Comparison of ENCODE assay signal across 9 cellular contexts in genomic region chr15:50183112-50183794, GRCh38. TPM values are rescaled to one million over a fixed set of nuclear protein-coding genes. Genes with fewer than 3 reads are reported as not detected.
DNase-seq lines count a peak whose midpoint lies in the region; ATAC-seq and TF ChIP-seq lines count a peak whose summit lies in the region.
"Had no signal": no experiment of that assay in that cellular context is flagged by ENCODE, and none has a peak within 500 bp of the region (broad histone marks: within the 10 kb centered on the region; RNA-seq: fewer than 3 reads in every experiment).

No MANE protein-coding gene starts in this region.

- H3K27ac Mint-ChIP-seq in activated T-cell treated with anti-CD3 and anti-CD28 coated beads, Interleukin-2, amount 50 U/mL, for 72 hours: peak overlapping the region; percentile 70
- H3K27ac Mint-ChIP-seq in nephron progenitor cell: no peak overlapping the region

- no peak for TF ChIP-seq CTCF in GM13976 (IDR thresholded peaks at IDR 0.05; ENCODE audit: borderline replicate concordance, control extremely low read depth, extremely low read depth, insufficient read depth, missing control alignments)
- TF ChIP-seq CTCF in nephron progenitor cell (IDR thresholded peaks at IDR 0.05): no peak

- in situ Hi-C loops in GM13976 (cut with MboI; ENCODE audit: low sequenced_read_pairs, unreplicated experiment): loop anchor here (10.0 kb wide), 1 partner anchor 122 kb away; no protein-coding TSS in a partner anchor

- H3K36me3 Mint-ChIP-seq in activated T-cell treated with anti-CD3 and anti-CD28 coated beads, Interleukin-2, amount 50 U/mL, for 72 hours (ENCODE audit: insufficient read depth in 2 of 2): peaks cover 6 to 7% of the 10 kb centered on the region in 2 donors
- no peaks in the 10 kb centered on the region for H3K36me3 Mint-ChIP-seq in nephron progenitor cell (ENCODE audit: low read depth)

- peak; percentile 53 for ATAC-seq in HG03095 (IDR thresholded peaks at IDR 0.05; ENCODE audit: unreplicated experiment)
- peak; percentile 71 to 72 for ATAC-seq in activated T-cell treated with anti-CD3 and anti-CD28 coated beads, Interleukin-2, amount 50 U/mL, for 72 hours (replicated peaks in 1 of 2)

- H3K4me1 Mint-ChIP-seq in activated T-cell treated with anti-CD3 and anti-CD28 coated beads, Interleukin-2, amount 50 U/mL, for 72 hours (ENCODE audit: low read depth): peaks cover 42% of the 10 kb centered on the region
- peaks cover 9% of the 10 kb centered on the region for H3K4me1 Mint-ChIP-seq in nephron progenitor cell

- H3K4me3 Mint-ChIP-seq in activated T-cell treated with anti-CD3 and anti-CD28 coated beads, Interleukin-2, amount 50 U/mL, for 72 hours: peak overlapping the region; percentile 88 to 92
- H3K4me3 Mint-ChIP-seq in nephron progenitor cell: peak overlapping the region; percentile 88

- H3K9me3 Mint-ChIP-seq in activated T-cell treated with anti-CD3 and anti-CD28 coated beads, Interleukin-2, amount 50 U/mL, for 72 hours: no peaks in the 10 kb centered on the region
- no peaks in the 10 kb centered on the region for H3K9me3 Mint-ChIP-seq in nephron progenitor cell

- DNase-seq in GM13976 (ENCODE audit: low spot score): peak; percentile 69
- peak; percentile 50 to 57 for DNase-seq in activated T-cell treated with anti-CD3 and anti-CD28 coated beads, Interleukin-2, amount 50 U/mL, for 72 hours
- no peak for DNase-seq in nephron progenitor cell
- no peak for DNase-seq in NCI-H226
- no peak for DNase-seq in CD1c-positive myeloid dendritic cell (ENCODE audit: extremely low spot score)
- no peak for DNase-seq in putamen (ENCODE audit: low spot score)
- DNase-seq in NCI-H1092 treated with DMSO at 0.1 percent for 48 hours (lab: John Stamatoyannopoulos, UW): no peak

- peaks cover 22% of the 10 kb centered on the region for H3K27me3 Mint-ChIP-seq in activated T-cell treated with anti-CD3 and anti-CD28 coated beads, Interleukin-2, amount 50 U/mL, for 72 hours (ENCODE audit: low read depth)
- peaks cover 73% of the 10 kb centered on the region for H3K27me3 Mint-ChIP-seq in nephron progenitor cell (ENCODE audit: low read depth, poor library complexity)

RNA-seq across cellular contexts. Expression of gene SLC27A2, which starts 1.3 kb away (rescaled TPM):
- total RNA-seq in activated T-cell treated with anti-CD3 and anti-CD28 coated beads, Interleukin-2, amount 50 U/mL, for 72 hours: 10 to 100 TPM; 27.6 to 33.5 TPM
- total RNA-seq: endothelial cell of umbilical vein had no signal

Comparison
In these comparisons a context has a peak if more than half of its experiments do, and no peak if none do; other contexts are left out.
1. DNase-seq: peak in GM13976 (single experiment) and activated T-cell treated with anti-CD3 and anti-CD28 coated beads, Interleukin-2, amount 50 U/mL, for 72 hours (2 of 2); none in nephron progenitor cell (single experiment), NCI-H226 (single experiment), CD1c-positive myeloid dendritic cell (single experiment), putamen (single experiment) and NCI-H1092 treated with DMSO at 0.1 percent for 48 hours (single experiment).